Comparison of ENCODE assay signal across 1 cellular context in genomic region chr7:30548762-30549344, GRCh38.
TF ChIP-seq lines count a peak whose summit lies in the region.

No MANE protein-coding gene starts in this region.

TF ChIP-seq in HEK293, 187 proteins besides CTCF, POLR2A, EP300 and RAD21 (continued from another document):
- TF ChIP-seq PRDM2 (tag by site-specific recombination; IDR thresholded peaks at IDR 0.05; ENCODE audit: borderline replicate concordance) (no peak), OVOL3 (tag by site-specific recombination; IDR thresholded peaks at IDR 0.05) (no peak)
